ENCODE assay signal across 8 cellular contexts in the genomic region with DNA sequence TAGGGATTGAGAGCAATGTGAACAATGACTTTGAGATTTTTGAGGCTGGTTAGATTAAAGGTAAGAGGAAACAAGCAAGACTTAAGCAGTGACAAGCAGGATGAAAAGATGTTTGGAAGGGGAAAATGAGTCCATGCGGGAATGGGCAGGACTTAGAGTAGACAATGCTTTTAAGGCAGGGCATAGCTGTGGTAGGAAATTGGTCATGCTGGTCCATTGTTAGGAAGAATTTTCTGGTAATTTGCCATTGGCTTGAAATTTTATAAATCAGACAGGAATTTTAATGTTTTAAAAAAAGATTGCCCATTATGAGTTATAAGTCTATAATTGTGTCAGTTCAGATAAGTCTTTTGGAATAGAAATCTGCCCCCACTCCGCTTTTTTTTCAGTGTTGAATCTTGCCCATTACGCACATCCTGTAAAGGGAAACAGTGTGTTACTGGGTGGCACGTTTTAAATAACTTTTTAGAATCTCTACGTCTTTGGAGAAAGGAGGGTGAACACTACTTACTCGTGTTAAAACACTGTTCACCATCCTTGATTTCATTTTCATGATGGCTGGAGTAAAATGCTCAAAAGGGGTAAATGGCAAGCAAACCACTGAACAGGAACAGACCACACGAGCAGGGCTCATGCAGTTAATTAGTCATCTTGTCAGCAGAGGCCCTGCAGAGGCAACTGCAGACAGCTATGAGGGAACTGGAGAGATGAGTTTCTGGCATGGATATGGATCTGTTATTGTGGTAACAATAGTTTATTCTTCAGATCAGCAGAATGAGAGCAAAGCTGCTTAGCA. TPM values are rescaled to one million over a fixed set of nuclear protein-coding genes. Genes with fewer than 3 reads are reported as not detected.
A peak's percentile ranks its signal among the peaks of the same experiment; 100 is the strongest.
DNase-seq lines count a peak whose midpoint lies in the region; ATAC-seq and TF ChIP-seq lines count a peak whose summit lies in the region.
"Had no signal": no experiment of that assay in that cellular context is flagged by ENCODE, and none has a peak within 500 bp of the region (broad histone marks: within the 10 kb centered on the region; RNA-seq: fewer than 3 reads in every experiment).

No MANE protein-coding gene starts in this region.

- no peak overlapping the region for H3K27ac Mint-ChIP-seq in Caco-2 (ENCODE audit: unreplicated experiment)

- intact Hi-C loops in Caco-2 (cut with micrococcal nuclease; ENCODE audit: unreplicated experiment) = no loop called here

- no peaks in the 10 kb centered on the region for H3K4me1 Mint-ChIP-seq in Caco-2 (ENCODE audit: low read depth, unreplicated experiment)

- no peak overlapping the region for H3K4me3 Mint-ChIP-seq in Caco-2 (ENCODE audit: unreplicated experiment)

- peak; percentile 65 for ATAC-seq in GM18519 (IDR thresholded peaks at IDR 0.05; ENCODE audit: low FRiP score, unreplicated experiment)

- BruUV-seq in Caco-2 (replicated peaks; lab: Mats Ljungman, UMichigan) = no TSS peak

- no peaks in the 10 kb centered on the region for H3K27me3 Mint-ChIP-seq in Caco-2 (ENCODE audit: insufficient read depth, unreplicated experiment)

- in situ Hi-C loops in HAP-1 (cut with MboI; ENCODE audit: low sequenced_read_pairs) (no loop called here), astrocyte of the spinal cord (cut with HindIII; ENCODE audit: low sequenced_read_pairs) (no loop called here)

- DNase-seq in HAP-1 (ENCODE audit: low spot score in 2 of 2) = peak; percentile 42 to 68
- peak; percentile 74 for DNase-seq in MG63
- peak; percentile 81 for DNase-seq in astrocyte of the spinal cord (ENCODE audit: low read depth, low spot score)
- DNase-seq in kidney tubule cell (ENCODE audit: low spot score) = peak; percentile 83
- no peak for DNase-seq in Caco-2

- H3K27me3 ChIP-seq in HAP-1 (ENCODE audit: low read depth) (no peaks in the 10 kb centered on the region), MG63 (no peaks in the 10 kb centered on the region), Caco-2 (replicated peaks; ENCODE audit: control insufficient read depth, insufficient read depth, low read length) (no peaks in the 10 kb centered on the region)
- H3K27me3 ChIP-seq: adrenal gland had no signal

- peak overlapping the region; percentile 96 for H3K27ac ChIP-seq in temporal lobe (ENCODE audit: low read depth, low read length)

- no peaks in the 10 kb centered on the region for H3K9me3 Mint-ChIP-seq in Caco-2 (ENCODE audit: unreplicated experiment)

- H3K36me3 ChIP-seq in HAP-1 (replicated peaks) = no peaks in the 10 kb centered on the region
- no peaks in the 10 kb centered on the region for H3K36me3 ChIP-seq in MG63
- H3K36me3 ChIP-seq in Caco-2 (ENCODE audit: control insufficient read depth, insufficient read depth, low read length) = no peaks in the 10 kb centered on the region; the same call in 1 of the 2 replicates
- H3K36me3 ChIP-seq: adrenal gland had no signal

- H3K36me3 Mint-ChIP-seq in Caco-2 (ENCODE audit: insufficient read depth, unreplicated experiment) = no peaks in the 10 kb centered on the region

- H3K9me3 ChIP-seq in HAP-1 (no peaks in the 10 kb centered on the region), MG63 (no peaks in the 10 kb centered on the region), Caco-2 (no peaks in the 10 kb centered on the region)
- H3K9me3 ChIP-seq: adrenal gland had no signal

- CTCF ChIA-PET in Caco-2 (lab: Charles Lee) = no interaction called here

- POLR2A ChIA-PET in Caco-2 (lab: Charles Lee) = no interaction called here

- H3K4me3 ChIP-seq in HAP-1 = no peak overlapping the region
- no peak overlapping the region for H3K4me3 ChIP-seq in MG63
- no peak overlapping the region for H3K4me3 ChIP-seq in astrocyte of the spinal cord (ENCODE audit: low read depth, low read length)
- no peak overlapping the region for H3K4me3 ChIP-seq in Caco-2 (ENCODE audit: low read depth, low read length)
- H3K4me3 ChIP-seq: adrenal gland had no signal

- TF ChIP-seq CTCF in astrocyte of the spinal cord (IDR thresholded peaks at IDR 0.05; ENCODE audit: low read depth, low read length) (no peak), Caco-2 (IDR thresholded peaks at IDR 0.05; ENCODE audit: insufficient read depth in 1 of 2, low read depth in 1 of 2, low read length in 1 of 2, severe bottlenecking in 1 of 2, unreplicated experiment in 1 of 2) (no peak)

- peaks cover 18% of the 10 kb centered on the region for H3K4me1 ChIP-seq in HAP-1
- H3K4me1 ChIP-seq in Caco-2 = no peaks in the 10 kb centered on the region

RNA-seq across cellular contexts. Expression of gene SWAP70, which starts 25.0 kb away (rescaled TPM):
- total RNA-seq in MG63 (2014; rRNA removed; shearing (Covaris generic); ENCODE audit: low replicate concordance) = 20.0 and 22.8 TPM in 2 replicates
- total RNA-seq in temporal lobe (9.8 TPM), Caco-2 (2022) (37.0 and 42.4 TPM in 2 replicates)

Comparison
In these comparisons a context has a peak if more than half of its experiments do, and no peak if none do; other contexts are left out.
1. DNase-seq: peak in HAP-1 (2 of 2), MG63 (single experiment), astrocyte of the spinal cord (single experiment) and kidney tubule cell (single experiment); none in Caco-2 (0 of 2).